ENCODE assay signal across 18 cellular contexts in genomic region chr13:39587939-39588338, GRCh38.
"Had no signal": no experiment of that assay in that cellular context is flagged by ENCODE, and none has a peak within 500 bp of the region (broad histone marks: within the 10 kb centered on the region; RNA-seq: fewer than 3 reads in every experiment).

No MANE protein-coding gene starts in this region.

- H3K4me3 ChIP-seq: breast epithelium, lower lobe of right lung, transverse colon, vagina had no signal

- H3K27me3 ChIP-seq: breast epithelium, transverse colon, vagina had no signal

- DNase-seq: activated B cell treated with CpG ODN at 0.5 μM for 24 hours; activated CD4-positive, alpha-beta memory T cell treated with anti-CD3 and anti-CD28 coated beads, Interleukin-2, amount 10 ng/mL, durations not matched to agents 7 days and 5 days; activated CD4-positive, alpha-beta T cell treated with anti-CD3 and anti-CD28 coated beads for 48 hours; activated naive CD4-positive, alpha-beta T cell treated with anti-CD3 and anti-CD28 coated beads, Interleukin-2, amount 50 U/mL, for 16 hours; activated T-cell treated with anti-CD3 and anti-CD28 coated beads, Interleukin-2, amount 50 U/mL, for 1 hour; cerebellar nuclear complex; effector CD8-positive, alpha-beta T cell; lower lobe of right lung; midbrain; nucleus accumbens; stimulated activated CD8-positive, alpha-beta memory T cell treated with anti-CD3 and anti-CD28 coated beads, Interleukin-4, amount 100 ng/mL, for 48 hours; stimulated activated naive CD4-positive, alpha-beta T cell; T-cell; transverse colon had no signal

- H3K9me3 ChIP-seq: breast epithelium, lower lobe of right lung, transverse colon, vagina had no signal

- H3K36me3 ChIP-seq: breast epithelium, lower lobe of right lung, transverse colon, vagina had no signal

- H3K27ac ChIP-seq: breast epithelium, lower lobe of right lung, transverse colon, vagina had no signal

- H3K4me1 ChIP-seq: breast epithelium, transverse colon had no signal

- ATAC-seq: activated T-helper 17 cell treated with anti-CD3 and anti-CD28 coated beads, Interleukin-2, amount 50 U/mL, for 72 hours; esophagus mucosa; lower lobe of right lung; T-cell had no signal
